ENCODE assay signal across 8 cellular contexts in genomic region chr16:29816694-29817441, GRCh38. TPM values are rescaled to one million over a fixed set of nuclear protein-coding genes. Genes with fewer than 3 reads are reported as not detected.
DNase-seq lines count a peak whose midpoint lies in the region; ATAC-seq and TF ChIP-seq lines count a peak whose summit lies in the region.

No MANE protein-coding gene starts in this region.

- H3K27me3 Mint-ChIP-seq in activated CD4-positive, alpha-beta memory T cell treated with anti-CD3 and anti-CD28 coated beads for 36 hours, result no peaks in the 10 kb centered on the region

- H3K27ac ChIP-seq in epithelial cell of prostate (peak overlapping the region; percentile 72), muscle layer of duodenum (ENCODE audit: low read length) (peak overlapping the region; percentile 90), upper lobe of right lung (peak overlapping the region; percentile 94)

- intact Hi-C loops in activated CD4-positive, alpha-beta memory T cell treated with anti-CD3 and anti-CD28 coated beads for 36 hours (cut with micrococcal nuclease), result loop anchor here (1.0 kb wide), 3 partner anchors 10 to 115 kb away; no protein-coding TSS in a partner anchor
- intact Hi-C loops in upper lobe of right lung (cut with DNase I), result no loop called here

- ATAC-seq in HG02623 (IDR thresholded peaks at IDR 0.05; ENCODE audit: unreplicated experiment) (peak; percentile 2), upper lobe of right lung (peak; percentile 36)

- H3K27ac Mint-ChIP-seq in activated CD4-positive, alpha-beta memory T cell treated with anti-CD3 and anti-CD28 coated beads for 36 hours, result peak overlapping the region; percentile 90

- no peaks in the 10 kb centered on the region for H3K9me3 Mint-ChIP-seq in activated CD4-positive, alpha-beta memory T cell treated with anti-CD3 and anti-CD28 coated beads for 36 hours

- POLR2A ChIA-PET in activated CD4-positive, alpha-beta memory T cell treated with anti-CD3 and anti-CD28 coated beads for 36 hours (lab: Charles Lee), result interaction anchor here (0.8 to 7.9 kb wide), 8 partner anchors 9 to 248 kb away, joined by 3 to 84 read pairs (median 8); partner anchors contain the start of genes ALDOA, KIF22 and MAZ

- H3K36me3 Mint-ChIP-seq in activated CD4-positive, alpha-beta memory T cell treated with anti-CD3 and anti-CD28 coated beads for 36 hours, result peaks cover 38% of the 10 kb centered on the region

- no peaks in the 10 kb centered on the region for H3K27me3 ChIP-seq in muscle layer of duodenum (ENCODE audit: low read depth, low read length)
- H3K27me3 ChIP-seq in upper lobe of right lung, result no peaks in the 10 kb centered on the region

- H3K4me1 ChIP-seq in muscle layer of duodenum (ENCODE audit: control insufficient read depth in 1 of 2, insufficient read depth in 2 of 2, low read length in 2 of 2) (peaks cover 13 to 73% of the 10 kb centered on the region in 2 donors), upper lobe of right lung (peaks cover 42% of the 10 kb centered on the region)

- H3K9me3 ChIP-seq in muscle layer of duodenum (ENCODE audit: control insufficient read depth in 1 of 2, low read length in 2 of 2), result no peaks in the 10 kb centered on the region
- H3K9me3 ChIP-seq in upper lobe of right lung, result no peaks in the 10 kb centered on the region

- H3K4me1 Mint-ChIP-seq in activated CD4-positive, alpha-beta memory T cell treated with anti-CD3 and anti-CD28 coated beads for 36 hours (ENCODE audit: low read depth), result peaks cover 39% of the 10 kb centered on the region

- CTCF ChIA-PET in activated CD4-positive, alpha-beta memory T cell treated with anti-CD3 and anti-CD28 coated beads for 36 hours (lab: Charles Lee), result interaction anchor here (0.5 to 6.7 kb wide), 14 partner anchors 9 to 215 kb away, joined by 3 to 79 read pairs (median 5); partner anchors contain the start of genes KIF22 and MAZ

- peaks cover 4 to 10% of the 10 kb centered on the region in 2 donors for H3K36me3 ChIP-seq in muscle layer of duodenum (ENCODE audit: control insufficient read depth in 1 of 2, insufficient read depth in 2 of 2, low read length in 2 of 2)
- H3K36me3 ChIP-seq in upper lobe of right lung, result peaks cover 10% of the 10 kb centered on the region

- no peak for TF ChIP-seq CTCF in upper lobe of right lung (IDR thresholded peaks at IDR 0.05)

- H3K4me3 ChIP-seq in muscle layer of duodenum (ENCODE audit: low read depth in 1 of 2, low read length in 2 of 2) (peak overlapping the region; percentile 83 to 85), upper lobe of right lung (peak overlapping the region; percentile 83)

- DNase-seq in NCI-H748 (lab: John Stamatoyannopoulos, UW; ENCODE audit: unreplicated experiment), result peak; percentile 64
- no peak for DNase-seq in NCI-H748 treated with DMSO at 0.1 percent for 48 hours (lab: John Stamatoyannopoulos, UW)
- peak; percentile 58 for DNase-seq in NCI-H2196 (lab: John Stamatoyannopoulos, UW; ENCODE audit: unreplicated experiment)
- DNase-seq in activated CD4-positive, alpha-beta memory T cell treated with anti-CD3 and anti-CD28 coated beads for 36 hours, result peak; percentile 83
- DNase-seq in epithelial cell of prostate (ENCODE audit: low read depth, low spot score), result no peak
- peak; percentile 88 for DNase-seq in upper lobe of right lung

- H3K4me3 Mint-ChIP-seq in activated CD4-positive, alpha-beta memory T cell treated with anti-CD3 and anti-CD28 coated beads for 36 hours, result peak overlapping the region; percentile 98

RNA-seq across cellular contexts. Expression of gene PAGR1, which starts 0.9 kb away (rescaled TPM):
- 10 to 100 TPM; 21.9 to 24.0 TPM for total RNA-seq in activated CD4-positive, alpha-beta memory T cell treated with anti-CD3 and anti-CD28 coated beads for 36 hours
- total RNA-seq in upper lobe of right lung, result 15.2 TPM

RNA-seq across cellular contexts. Expression of gene MVP, which starts 3.4 kb away (rescaled TPM):
- 100 to 1,000 TPM; 149 to 156 TPM for total RNA-seq in activated CD4-positive, alpha-beta memory T cell treated with anti-CD3 and anti-CD28 coated beads for 36 hours
- total RNA-seq in upper lobe of right lung, result 247 TPM

RNA-seq across cellular contexts. Expression of gene PRRT2, which starts 4.9 kb away (rescaled TPM):
- 1 to 10 TPM in 1 of 2 experiments, under 1 TPM in 1; 1.00 to 2.6 TPM for total RNA-seq in activated CD4-positive, alpha-beta memory T cell treated with anti-CD3 and anti-CD28 coated beads for 36 hours
- total RNA-seq in upper lobe of right lung, result 2.7 TPM

RNA-seq across cellular contexts. Expression of gene MAZ, which starts 10.5 kb away (rescaled TPM):
- 100 to 1,000 TPM; 227 to 242 TPM for total RNA-seq in activated CD4-positive, alpha-beta memory T cell treated with anti-CD3 and anti-CD28 coated beads for 36 hours
- 148 TPM for total RNA-seq in upper lobe of right lung

RNA-seq across cellular contexts. Expression of gene KIF22, which starts 26.3 kb away (rescaled TPM):
- total RNA-seq in activated CD4-positive, alpha-beta memory T cell treated with anti-CD3 and anti-CD28 coated beads for 36 hours, result 100 to 1,000 TPM; 174 to 180 TPM
- total RNA-seq in upper lobe of right lung, result 19.8 TPM

Comparison
In these comparisons a context has a peak if more than half of its experiments do, and no peak if none do; other contexts are left out.
1. DNase-seq: peak in NCI-H748 (single experiment), NCI-H2196 (single experiment), activated CD4-positive, alpha-beta memory T cell treated with anti-CD3 and anti-CD28 coated beads for 36 hours (single experiment) and upper lobe of right lung (single experiment); none in NCI-H748 treated with DMSO at 0.1 percent for 48 hours (single experiment) and epithelial cell of prostate (single experiment).
2. Peak in every context shown above with its lines, with median percentiles within 50 percentile points of each other: H3K27ac ChIP-seq.